In genomic region chr12:42981379-42981778, GRCh38 we compare ENCODE assay signal across 1 cellular context.
TF ChIP-seq lines count a peak whose summit lies in the region.

No MANE protein-coding gene starts in this region.

TF ChIP-seq in GM23338, 12 proteins besides CTCF, POLR2A, EP300 and RAD21 (continued from another document):
- TF ChIP-seq, protein P1, sequence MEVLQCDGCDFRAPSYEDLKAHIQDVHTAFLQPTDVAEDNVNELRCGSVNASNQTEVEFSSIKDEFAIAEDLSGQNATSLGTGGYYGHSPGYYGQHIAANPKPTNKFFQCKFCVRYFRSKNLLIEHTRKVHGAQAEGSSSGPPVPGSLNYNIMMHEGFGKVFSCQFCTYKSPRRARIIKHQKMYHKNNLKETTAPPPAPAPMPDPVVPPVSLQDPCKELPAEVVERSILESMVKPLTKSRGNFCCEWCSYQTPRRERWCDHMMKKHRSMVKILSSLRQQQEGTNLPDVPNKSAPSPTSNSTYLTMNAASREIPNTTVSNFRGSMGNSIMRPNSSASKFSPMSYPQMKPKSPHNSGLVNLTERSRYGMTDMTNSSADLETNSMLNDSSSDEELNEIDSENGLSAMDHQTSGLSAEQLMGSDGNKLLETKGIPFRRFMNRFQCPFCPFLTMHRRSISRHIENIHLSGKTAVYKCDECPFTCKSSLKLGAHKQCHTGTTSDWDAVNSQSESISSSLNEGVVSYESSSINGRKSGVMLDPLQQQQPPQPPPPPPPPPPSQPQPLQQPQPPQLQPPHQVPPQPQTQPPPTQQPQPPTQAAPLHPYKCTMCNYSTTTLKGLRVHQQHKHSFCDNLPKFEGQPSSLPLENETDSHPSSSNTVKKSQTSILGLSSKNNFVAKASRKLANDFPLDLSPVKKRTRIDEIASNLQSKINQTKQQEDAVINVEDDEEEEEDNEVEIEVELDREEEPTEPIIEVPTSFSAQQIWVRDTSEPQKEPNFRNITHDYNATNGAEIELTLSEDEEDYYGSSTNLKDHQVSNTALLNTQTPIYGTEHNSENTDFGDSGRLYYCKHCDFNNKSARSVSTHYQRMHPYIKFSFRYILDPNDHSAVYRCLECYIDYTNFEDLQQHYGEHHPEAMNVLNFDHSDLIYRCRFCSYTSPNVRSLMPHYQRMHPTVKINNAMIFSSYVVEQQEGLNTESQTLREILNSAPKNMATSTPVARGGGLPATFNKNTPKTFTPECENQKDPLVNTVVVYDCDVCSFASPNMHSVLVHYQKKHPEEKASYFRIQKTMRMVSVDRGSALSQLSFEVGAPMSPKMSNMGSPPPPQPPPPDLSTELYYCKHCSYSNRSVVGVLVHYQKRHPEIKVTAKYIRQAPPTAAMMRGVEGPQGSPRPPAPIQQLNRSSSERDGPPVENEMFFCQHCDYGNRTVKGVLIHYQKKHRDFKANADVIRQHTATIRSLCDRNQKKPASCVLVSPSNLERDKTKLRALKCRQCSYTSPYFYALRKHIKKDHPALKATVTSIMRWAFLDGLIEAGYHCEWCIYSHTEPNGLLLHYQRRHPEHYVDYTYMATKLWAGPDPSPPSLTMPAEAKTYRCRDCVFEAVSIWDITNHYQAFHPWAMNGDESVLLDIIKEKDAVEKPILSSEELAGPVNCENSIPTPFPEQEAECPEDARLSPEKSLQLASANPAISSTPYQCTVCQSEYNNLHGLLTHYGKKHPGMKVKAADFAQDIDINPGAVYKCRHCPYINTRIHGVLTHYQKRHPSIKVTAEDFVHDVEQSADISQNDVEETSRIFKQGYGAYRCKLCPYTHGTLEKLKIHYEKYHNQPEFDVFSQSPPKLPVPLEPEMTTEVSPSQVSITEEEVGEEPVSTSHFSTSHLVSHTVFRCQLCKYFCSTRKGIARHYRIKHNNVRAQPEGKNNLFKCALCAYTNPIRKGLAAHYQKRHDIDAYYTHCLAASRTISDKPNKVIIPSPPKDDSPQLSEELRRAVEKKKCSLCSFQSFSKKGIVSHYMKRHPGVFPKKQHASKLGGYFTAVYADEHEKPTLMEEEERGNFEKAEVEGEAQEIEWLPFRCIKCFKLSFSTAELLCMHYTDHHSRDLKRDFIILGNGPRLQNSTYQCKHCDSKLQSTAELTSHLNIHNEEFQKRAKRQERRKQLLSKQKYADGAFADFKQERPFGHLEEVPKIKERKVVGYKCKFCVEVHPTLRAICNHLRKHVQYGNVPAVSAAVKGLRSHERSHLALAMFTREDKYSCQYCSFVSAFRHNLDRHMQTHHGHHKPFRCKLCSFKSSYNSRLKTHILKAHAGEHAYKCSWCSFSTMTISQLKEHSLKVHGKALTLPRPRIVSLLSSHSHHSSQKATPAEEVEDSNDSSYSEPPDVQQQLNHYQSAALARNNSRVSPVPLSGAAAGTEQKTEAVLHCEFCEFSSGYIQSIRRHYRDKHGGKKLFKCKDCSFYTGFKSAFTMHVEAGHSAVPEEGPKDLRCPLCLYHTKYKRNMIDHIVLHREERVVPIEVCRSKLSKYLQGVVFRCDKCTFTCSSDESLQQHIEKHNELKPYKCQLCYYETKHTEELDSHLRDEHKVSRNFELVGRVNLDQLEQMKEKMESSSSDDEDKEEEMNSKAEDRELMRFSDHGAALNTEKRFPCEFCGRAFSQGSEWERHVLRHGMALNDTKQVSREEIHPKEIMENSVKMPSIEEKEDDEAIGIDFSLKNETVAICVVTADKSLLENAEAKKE (CRISPR knock-in tag; IDR thresholded peaks at IDR 0.05): no peak
- TF ChIP-seq REST (IDR thresholded peaks at IDR 0.05; ENCODE audit: unreplicated experiment) (no peak), ZNF114 (CRISPR knock-in tag; IDR thresholded peaks at IDR 0.05) (no peak), ETS1 (IDR thresholded peaks at IDR 0.05) (no peak), EZH2 (IDR thresholded peaks at IDR 0.05; ENCODE audit: low read depth, unreplicated experiment) (no peak), CREB1 (CRISPR knock-in tag; IDR thresholded peaks at IDR 0.05; ENCODE audit: low read depth) (no peak), JUNB (IDR thresholded peaks at IDR 0.05; ENCODE audit: unreplicated experiment) (no peak), STAT1 (IDR thresholded peaks at IDR 0.05; ENCODE audit: unreplicated experiment) (no peak), NANOG (IDR thresholded peaks at IDR 0.05; ENCODE audit: borderline replicate concordance) (no peak), ZNF331 (CRISPR knock-in tag; IDR thresholded peaks at IDR 0.05; ENCODE audit: low read depth) (no peak), EZH2phosphoT487 (IDR thresholded peaks at IDR 0.05; ENCODE audit: unreplicated experiment) (no peak)
